Comparison of ENCODE assay signal across 21 cellular contexts in genomic region chr3:155241559-155241958, GRCh38. TPM values are rescaled to one million over a fixed set of nuclear protein-coding genes. Genes with fewer than 3 reads are reported as not detected.
DNase-seq lines count a peak whose midpoint lies in the region; ATAC-seq and TF ChIP-seq lines count a peak whose summit lies in the region.
"Had no signal": no experiment of that assay in that cellular context is flagged by ENCODE, and none has a peak within 500 bp of the region (broad histone marks: within the 10 kb centered on the region; RNA-seq: fewer than 3 reads in every experiment).

No MANE protein-coding gene starts in this region.

- H2BK15ac ChIP-seq in IMR-90 (ENCODE audit: low read depth, low read length): peak overlapping the region; percentile 74; the same call in 2 of the 3 replicates

- H3K9me3 ChIP-seq in IMR-90 (ENCODE audit: control insufficient read depth, insufficient read depth, low read length): no peaks in the 10 kb centered on the region; the same call in 1 of the 2 replicates
- H3K9me3 ChIP-seq in PC-3 (ENCODE audit: low read length): no peaks in the 10 kb centered on the region
- H3K9me3 ChIP-seq in mucosa of descending colon: no peaks in the 10 kb centered on the region

- no peaks in the 10 kb centered on the region for H3K27me3 Mint-ChIP-seq in nephron (ENCODE audit: low read depth)

- peak overlapping the region; percentile 49; the same call in 1 of the 2 replicates for H3K23ac ChIP-seq in IMR-90 (ENCODE audit: low read depth, low read length)

- ATAC-seq in IMR-90 (ENCODE audit: low read depth): peak; percentile 50
- ATAC-seq in PC-3: no peak
- no peak for ATAC-seq in mucosa of descending colon

- H3K27ac ChIP-seq in IMR-90 (ENCODE audit: insufficient read depth, low read length) (peak overlapping the region; percentile 73; the same call in 1 of the 2 replicates), PC-3 (ENCODE audit: low read length) (no peak overlapping the region)
- H3K27ac ChIP-seq: hepatocyte, KMS-11 had no signal

- H4K8ac ChIP-seq in IMR-90 (ENCODE audit: low read depth in 2 of 2, low read length in 2 of 2): peak overlapping the region; percentile 35 to 46; a peak in 2 of 4 replicates

- TF ChIP-seq POLR2A in IMR-90 (IDR thresholded peaks at IDR 0.05; ENCODE audit: low read depth, low read length): no peak

- TF ChIP-seq RAD21 in IMR-90 (IDR thresholded peaks at IDR 0.05; ENCODE audit: low read length): no peak

- in situ Hi-C loops in IMR-90 (cut with MboI; ENCODE audit: low sequenced_read_pairs): no loop called here

- peaks cover 10% of the 10 kb centered on the region for H3K9me3 Mint-ChIP-seq in nephron
- H3K9me3 Mint-ChIP-seq: activated T-cell treated with anti-CD3 and anti-CD28 coated beads, Interleukin-2, amount 50 U/mL, for 24 hours had no signal

- H4K20me1 ChIP-seq in IMR-90 (ENCODE audit: insufficient read depth, low read length) (peaks cover 3% of the 10 kb centered on the region; the same call in 1 of the 2 replicates), PC-3 (ENCODE audit: low read length) (no peaks in the 10 kb centered on the region)

- no peaks in the 10 kb centered on the region for H3K36me3 ChIP-seq in IMR-90 (ENCODE audit: control insufficient read depth, insufficient read depth, low read length)
- no peaks in the 10 kb centered on the region for H3K36me3 ChIP-seq in PC-3 (ENCODE audit: low read depth, low read length)
- H3K36me3 ChIP-seq in mucosa of descending colon (ENCODE audit: low read depth): no peaks in the 10 kb centered on the region

- H2AK9ac ChIP-seq in IMR-90 (replicated peaks; ENCODE audit: low read depth, low read length, poor library complexity): peak overlapping the region; percentile 38

- H3K27me3 ChIP-seq in IMR-90 (ENCODE audit: control insufficient read depth, insufficient read depth, low read length) (no peaks in the 10 kb centered on the region), PC-3 (ENCODE audit: low read length) (no peaks in the 10 kb centered on the region)
- H3K27me3 ChIP-seq: hepatocyte had no signal

- peak overlapping the region; percentile 72 for H3K4ac ChIP-seq in IMR-90 (ENCODE audit: low read depth, low read length)

- H3K4me3 ChIP-seq in AG10803 (ENCODE audit: low read length) (no peak overlapping the region), IMR-90 (ENCODE audit: insufficient read depth, low read depth, low read length) (no peak overlapping the region), PC-3 (ENCODE audit: low read length) (no peak overlapping the region), mucosa of descending colon (no peak overlapping the region)
- H3K4me3 ChIP-seq: hepatocyte had no signal

- intact Hi-C loops in IMR-90 (cut with micrococcal nuclease) (loop anchor here (5.0 kb wide), 2 partner anchors 154 to 484 kb away; no protein-coding TSS in a partner anchor), PC-3 (cut with micrococcal nuclease) (no loop called here), mucosa of descending colon (cut with DNase I, micrococcal nuclease) (no loop called here)

- peak overlapping the region; percentile 28 for H4K91ac ChIP-seq in IMR-90 (ENCODE audit: insufficient read depth, low read depth, low read length)

- peak overlapping the region; percentile 77 for H3K14ac ChIP-seq in IMR-90 (replicated peaks; ENCODE audit: low read depth, low read length)

- BruUV-seq in IMR-90 (replicated peaks; lab: Mats Ljungman, UMichigan): no TSS peak
- no TSS peak for BruUV-seq in PC-3 (replicated peaks; lab: Mats Ljungman, UMichigan)

- dilution Hi-C loops in IMR-90 (cut with HindIII; ENCODE audit: low sequenced_read_pairs, unreplicated experiment): no loop called here

- H3K79me1 ChIP-seq in IMR-90 (ENCODE audit: low read depth in 1 of 2, low read length in 2 of 2): no peaks in the 10 kb centered on the region

- no peak overlapping the region for H2AK5ac ChIP-seq in IMR-90 (ENCODE audit: low read depth, low read length)

- H3K18ac ChIP-seq in IMR-90 (ENCODE audit: low read depth, low read length): peak overlapping the region; percentile 55

- H3K27ac Mint-ChIP-seq in nephron: peak overlapping the region; percentile 48 to 81 (median 76)
- H3K27ac Mint-ChIP-seq: activated T-cell treated with anti-CD3 and anti-CD28 coated beads, Interleukin-2, amount 50 U/mL, for 24 hours had no signal

- H4K5ac ChIP-seq in IMR-90 (ENCODE audit: low read depth, low read length): peak overlapping the region; percentile 56

- no peaks in the 10 kb centered on the region for H3F3A ChIP-seq in PC-3 (ENCODE audit: low read length, unreplicated experiment)

- H2BK20ac ChIP-seq in IMR-90 (ENCODE audit: low read depth, low read length): peak overlapping the region; percentile 91

- TF ChIP-seq CTCF in AG10803 (conservative IDR thresholded peaks at IDR 0.05; ENCODE audit: low read length) (no peak), IMR-90 (conservative IDR thresholded peaks at IDR 0.05; ENCODE audit: low read depth, low read length) (no peak), nephron (IDR thresholded peaks at IDR 0.05; ENCODE audit: unreplicated experiment in 3 of 3) (no peak), PC-3 (conservative IDR thresholded peaks at IDR 0.05; ENCODE audit: low read depth, low read length) (no peak), mucosa of descending colon (IDR thresholded peaks at IDR 0.05) (no peak)

- no peaks in the 10 kb centered on the region for H3K9me2 ChIP-seq in PC-3 (replicated peaks; ENCODE audit: low read length)

- peaks cover 13% of the 10 kb centered on the region for H3K4me1 ChIP-seq in IMR-90 (ENCODE audit: control insufficient read depth, insufficient read depth, low read length)
- peaks cover 14% of the 10 kb centered on the region for H3K4me1 ChIP-seq in PC-3 (ENCODE audit: insufficient read depth, low read length)
- no peaks in the 10 kb centered on the region for H3K4me1 ChIP-seq in mucosa of descending colon (ENCODE audit: low read depth)

- peaks cover 7% of the 10 kb centered on the region for H3K9me1 ChIP-seq in IMR-90 (ENCODE audit: insufficient read depth, low read length)

- H3K9ac ChIP-seq in IMR-90 (ENCODE audit: low read depth, low read length) (no peak overlapping the region), PC-3 (ENCODE audit: low read length) (no peak overlapping the region)
- H3K9ac ChIP-seq: KMS-11 had no signal

- DNase-seq in AG10803 (ENCODE audit: low read depth) (peak; percentile 81), IMR-90 (peak; percentile 81), dedifferentiated amniotic fluid mesenchymal stem cell (ENCODE audit: extremely low spot score) (peak; percentile 70), midbrain (lab: John Stamatoyannopoulos, UW) (no peak), PC-3 (no peak), mucosa of descending colon (no peak)
- DNase-seq in activated CD4-positive, CD25-positive, alpha-beta regulatory T cell treated with anti-CD3 and anti-CD28 coated beads, Interleukin-2, amount 50 U/mL, for 72 hours: no peak
- DNase-seq: ACHN; activated naive CD4-positive, alpha-beta T cell treated with Interleukin-2 at 50 U/mL for 16 hours; activated T-cell treated with anti-CD3 and anti-CD28 coated beads, Interleukin-2, amount 50 U/mL, for 24 hours; CD4-positive, alpha-beta memory T cell; effector memory CD4-positive, alpha-beta T cell; NCI-H2029; NCI-H345; nucleus accumbens; T1000 had no signal

- peak overlapping the region; percentile 3; the same call in 1 of the 2 replicates for H3K4me2 ChIP-seq in IMR-90 (ENCODE audit: low read depth, low read length)
- H3K4me2 ChIP-seq in PC-3 (ENCODE audit: low read length): no peak overlapping the region
- H3K4me2 ChIP-seq: hepatocyte, KMS-11 had no signal

- peak overlapping the region; percentile 19; the same call in 1 of the 2 replicates for H3K56ac ChIP-seq in IMR-90 (ENCODE audit: extremely low read depth, insufficient read depth, low read length)

- no peaks in the 10 kb centered on the region for H3K79me2 ChIP-seq in PC-3 (ENCODE audit: low read length)
- H3K79me2 ChIP-seq: hepatocyte had no signal

- POLR2A ChIA-PET in IMR-90 (lab: Charles Lee; ENCODE audit: unreplicated experiment): no interaction called here
- POLR2A ChIA-PET in PC-3 (lab: Charles Lee; ENCODE audit: unreplicated experiment): no interaction called here

- CTCF ChIA-PET in IMR-90 (lab: Yijun Ruan, JAX) (interaction anchor here (0.6 kb wide), 1 partner anchor 22 kb away, joined by 4 read pairs; no protein-coding TSS in a partner anchor), PC-3 (lab: Charles Lee) (no interaction called here)

- peak overlapping the region; percentile 24 for H2AFZ ChIP-seq in IMR-90 (replicated peaks; ENCODE audit: low read length, poor library complexity)
- no peak overlapping the region for H2AFZ ChIP-seq in PC-3 (ENCODE audit: low read length)
- H2AFZ ChIP-seq: hepatocyte had no signal

- no peaks in the 10 kb centered on the region for H3K36me3 Mint-ChIP-seq in nephron (ENCODE audit: low read depth)
- H3K36me3 Mint-ChIP-seq: CD4-positive, alpha-beta memory T cell had no signal

- peak overlapping the region; percentile 59 for H2BK120ac ChIP-seq in IMR-90 (ENCODE audit: low read depth, low read length)

- H3K4me1 Mint-ChIP-seq in nephron: peaks cover 7% of the 10 kb centered on the region
- H3K4me1 Mint-ChIP-seq: CD4-positive, alpha-beta memory T cell had no signal

- peak overlapping the region; percentile 15 for H2BK5ac ChIP-seq in IMR-90 (ENCODE audit: low read depth, low read length, poor library complexity, severe bottlenecking)

- 22% methylated on average over 3 of the region's 5 CpGs; no CpG with 5 or more reads in 1 of the 2 experiments for WGBS in IMR-90 (ENCODE audit: extremely low coverage in 2 of 2, insufficient read length in 1 of 2), 2 experiments

- H3K4me3 Mint-ChIP-seq in nephron: no peak overlapping the region
- H3K4me3 Mint-ChIP-seq: activated T-cell treated with anti-CD3 and anti-CD28 coated beads, Interleukin-2, amount 50 U/mL, for 24 hours; CD4-positive, alpha-beta memory T cell had no signal

TF ChIP-seq in IMR-90, 13 proteins besides CTCF, POLR2A, EP300 and RAD21:
- no peak for TF ChIP-seq MAZ (IDR thresholded peaks at IDR 0.05; ENCODE audit: borderline replicate concordance, low read depth, low read length)

RNA-seq across cellular contexts. Expression of gene STRIT1, which starts 51.9 kb away (rescaled TPM):
- not detected in 2 replicates for total RNA-seq in IMR-90 (2012; rRNA removed)
- not detected in 2 replicates for polyA plus RNA-seq in IMR-90 (2012; rRNA removed)
- not detected in 2 replicates for polyA plus RNA-seq in IMR-90 (2012; cell fraction: cytosol; rRNA removed)
- not detected in 2 replicates for polyA plus RNA-seq in IMR-90 (2012; cell fraction: nucleus; rRNA removed; ENCODE audit: low replicate concordance)
- not detected in 2 replicates for total RNA-seq in PC-3 (2014; rRNA removed)
- not detected for total RNA-seq in mucosa of descending colon
- total RNA-seq: CD4-positive, alpha-beta memory T cell; HT-29; temporal lobe had no signal
- polyA plus RNA-seq: CD4-positive, alpha-beta memory T cell had no signal

Comparison
In these comparisons a context has a peak if more than half of its experiments do, and no peak if none do; other contexts are left out.
1. DNase-seq: peak in AG10803 (single experiment), IMR-90 (single experiment) and dedifferentiated amniotic fluid mesenchymal stem cell (single experiment); none in midbrain (single experiment), PC-3 (single experiment), mucosa of descending colon (0 of 3) and activated CD4-positive, CD25-positive, alpha-beta regulatory T cell treated with anti-CD3 and anti-CD28 coated beads, Interleukin-2, amount 50 U/mL, for 72 hours (single experiment).